Comparison of ENCODE assay signal across 1 cellular context in the genomic region with DNA sequence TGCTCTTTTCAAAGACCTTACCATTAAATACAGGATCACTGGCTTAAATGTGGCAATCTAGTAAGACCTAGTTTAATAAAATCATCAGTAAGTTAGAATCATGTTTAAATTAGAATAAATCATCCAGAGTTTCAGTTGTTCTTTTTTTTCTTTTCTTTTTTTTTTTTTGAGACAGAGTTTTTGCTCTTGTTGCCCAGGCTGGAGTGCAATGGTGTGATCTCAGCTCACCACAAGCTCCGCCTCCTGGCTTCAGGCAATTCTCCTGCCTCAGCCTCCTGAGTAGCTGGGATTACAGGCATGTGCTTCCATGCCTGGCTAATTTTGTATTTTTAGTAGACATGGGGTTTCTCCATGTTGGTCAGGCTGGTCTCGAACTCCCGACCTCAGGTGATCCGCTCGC.
TF ChIP-seq lines count a peak whose summit lies in the region.

No MANE protein-coding gene starts in this region.

TF ChIP-seq in K562, 482 proteins besides CTCF, POLR2A, EP300 and RAD21:
- TF ChIP-seq PRDM10 (IDR thresholded peaks at IDR 0.05; ENCODE audit: partially characterized antibody): peak; percentile 49
TF ChIP-seq in K562: peak in this region for 1; not testable (repeated sequence) for 481.
